In the genomic region with DNA sequence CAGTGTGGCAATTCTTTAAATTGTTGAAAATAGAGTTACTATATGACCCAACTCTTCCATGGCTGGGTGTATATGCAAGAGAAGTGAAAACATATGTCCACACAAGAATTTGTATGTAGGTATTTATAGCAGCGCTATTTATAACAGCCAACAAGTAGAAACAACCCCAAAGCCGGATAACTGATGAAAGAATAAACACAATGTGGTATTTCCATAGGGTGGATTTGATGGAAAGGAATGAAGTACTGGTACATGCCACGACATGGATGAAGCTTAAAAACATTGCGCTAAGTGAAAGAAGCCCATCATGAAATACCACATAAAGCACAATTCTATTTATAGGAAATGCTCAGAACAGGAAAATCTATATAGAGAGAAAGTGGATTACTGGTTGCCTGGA, we compare ENCODE assay signal across 6 cellular contexts.
"Had no signal": no experiment of that assay in that cellular context is flagged by ENCODE, and none has a peak within 500 bp of the region (broad histone marks: within the 10 kb centered on the region; RNA-seq: fewer than 3 reads in every experiment).

No MANE protein-coding gene starts in this region.

- H3K36me3 ChIP-seq: HAP-1 had no signal

- ATAC-seq: HCT116 had no signal

- DNase-seq: GM23248, GOT3, H7, IMR-90 had no signal

- H3K9ac ChIP-seq: GM23248 had no signal

- H3K27ac ChIP-seq: GM23248 had no signal

- H3K4me3 ChIP-seq: GM23248, HAP-1 had no signal
